ENCODE assay signal across 1 cellular context in the genomic region with DNA sequence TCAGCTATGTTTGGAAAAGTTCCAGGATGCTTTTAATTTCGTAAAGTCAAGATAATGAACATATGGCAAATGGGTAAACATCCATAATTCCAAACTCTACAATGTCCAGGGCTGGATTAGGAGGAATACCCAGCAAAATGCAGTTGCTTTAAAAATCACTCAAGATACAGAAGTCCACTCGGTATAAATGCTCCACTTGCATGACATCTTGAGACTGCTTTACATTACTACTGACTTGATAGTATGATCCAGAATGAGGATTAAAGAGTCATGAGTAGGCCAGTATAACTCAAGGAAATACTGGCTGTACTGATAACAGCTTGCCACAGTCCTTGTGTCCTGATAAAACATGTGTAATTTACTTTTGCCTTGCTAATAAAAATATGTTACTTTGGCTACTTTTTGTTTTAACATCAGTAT.
TF ChIP-seq lines count a peak whose summit lies in the region.

No MANE protein-coding gene starts in this region.

TF ChIP-seq in K562, 482 proteins besides CTCF, POLR2A, EP300 and RAD21 (continued from another document and continues in another):
- TF ChIP-seq, protein P1, sequence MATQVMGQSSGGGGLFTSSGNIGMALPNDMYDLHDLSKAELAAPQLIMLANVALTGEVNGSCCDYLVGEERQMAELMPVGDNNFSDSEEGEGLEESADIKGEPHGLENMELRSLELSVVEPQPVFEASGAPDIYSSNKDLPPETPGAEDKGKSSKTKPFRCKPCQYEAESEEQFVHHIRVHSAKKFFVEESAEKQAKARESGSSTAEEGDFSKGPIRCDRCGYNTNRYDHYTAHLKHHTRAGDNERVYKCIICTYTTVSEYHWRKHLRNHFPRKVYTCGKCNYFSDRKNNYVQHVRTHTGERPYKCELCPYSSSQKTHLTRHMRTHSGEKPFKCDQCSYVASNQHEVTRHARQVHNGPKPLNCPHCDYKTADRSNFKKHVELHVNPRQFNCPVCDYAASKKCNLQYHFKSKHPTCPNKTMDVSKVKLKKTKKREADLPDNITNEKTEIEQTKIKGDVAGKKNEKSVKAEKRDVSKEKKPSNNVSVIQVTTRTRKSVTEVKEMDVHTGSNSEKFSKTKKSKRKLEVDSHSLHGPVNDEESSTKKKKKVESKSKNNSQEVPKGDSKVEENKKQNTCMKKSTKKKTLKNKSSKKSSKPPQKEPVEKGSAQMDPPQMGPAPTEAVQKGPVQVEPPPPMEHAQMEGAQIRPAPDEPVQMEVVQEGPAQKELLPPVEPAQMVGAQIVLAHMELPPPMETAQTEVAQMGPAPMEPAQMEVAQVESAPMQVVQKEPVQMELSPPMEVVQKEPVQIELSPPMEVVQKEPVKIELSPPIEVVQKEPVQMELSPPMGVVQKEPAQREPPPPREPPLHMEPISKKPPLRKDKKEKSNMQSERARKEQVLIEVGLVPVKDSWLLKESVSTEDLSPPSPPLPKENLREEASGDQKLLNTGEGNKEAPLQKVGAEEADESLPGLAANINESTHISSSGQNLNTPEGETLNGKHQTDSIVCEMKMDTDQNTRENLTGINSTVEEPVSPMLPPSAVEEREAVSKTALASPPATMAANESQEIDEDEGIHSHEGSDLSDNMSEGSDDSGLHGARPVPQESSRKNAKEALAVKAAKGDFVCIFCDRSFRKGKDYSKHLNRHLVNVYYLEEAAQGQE (CRISPR knock-in tag; IDR thresholded peaks at IDR 0.05; ENCODE audit: low read depth), result no peak
- TF ChIP-seq CBX1 (IDR thresholded peaks at IDR 0.05; ENCODE audit: low read depth), result no peak
- TF ChIP-seq EGR1 (conservative IDR thresholded peaks at IDR 0.05), result no peak
- no peak for TF ChIP-seq LARP7 (IDR thresholded peaks at IDR 0.05)
- no peak for TF ChIP-seq ZNF785 (CRISPR knock-in tag; IDR thresholded peaks at IDR 0.05)
- TF ChIP-seq, protein P2, sequence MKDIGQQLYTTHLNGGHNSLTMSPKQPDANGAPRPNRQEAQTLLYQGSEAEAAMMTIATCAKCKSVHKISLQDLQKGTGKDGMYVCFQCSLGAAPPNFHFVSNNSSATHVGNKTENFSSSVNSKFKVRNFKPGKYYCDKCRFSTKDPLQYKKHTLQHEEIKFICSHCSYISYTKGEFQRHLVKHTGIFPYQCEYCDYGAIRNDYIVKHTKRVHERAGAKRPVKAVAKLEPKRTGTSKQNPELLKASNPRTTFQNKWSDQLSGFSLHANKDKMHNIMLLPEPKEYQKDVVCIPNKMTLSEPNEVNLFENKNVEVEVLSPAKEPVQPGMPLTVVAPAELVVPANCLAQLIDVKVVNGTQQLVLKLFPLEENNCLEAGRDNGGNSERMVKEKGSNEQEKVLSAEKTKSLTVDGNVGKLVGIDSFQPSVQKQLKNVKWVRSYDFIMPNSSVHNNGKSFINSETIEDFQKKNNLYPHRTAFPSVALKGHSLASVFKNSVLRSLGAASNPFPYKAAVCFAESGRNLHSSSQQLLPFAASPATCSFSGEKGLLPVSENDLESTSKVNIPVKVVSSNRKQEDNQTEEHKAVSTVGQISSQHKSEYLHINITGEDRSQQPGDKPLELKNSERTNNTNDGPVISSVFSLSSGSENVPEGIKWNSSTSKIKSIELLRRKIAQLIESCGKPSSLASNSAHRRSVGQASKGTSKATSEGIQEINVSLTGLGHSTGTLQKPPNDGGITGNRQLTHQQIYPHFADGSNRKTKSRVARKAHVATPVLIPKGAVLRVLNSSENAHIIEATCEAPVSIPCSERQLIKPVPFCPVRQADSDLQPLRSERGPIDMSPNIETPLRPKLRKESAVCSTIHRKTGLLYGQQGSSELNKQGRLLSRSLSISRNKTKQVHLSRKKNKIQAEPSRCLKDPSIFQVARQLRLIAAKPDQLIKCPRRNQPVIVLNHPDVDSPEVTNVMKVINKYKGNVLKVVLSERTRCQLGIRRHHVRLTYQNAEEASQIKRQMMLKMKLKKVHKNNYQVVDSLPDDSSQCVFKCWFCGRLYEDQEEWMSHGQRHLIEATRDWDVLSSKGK (CRISPR knock-in tag; IDR thresholded peaks at IDR 0.05), result no peak
- TF ChIP-seq, protein P3, sequence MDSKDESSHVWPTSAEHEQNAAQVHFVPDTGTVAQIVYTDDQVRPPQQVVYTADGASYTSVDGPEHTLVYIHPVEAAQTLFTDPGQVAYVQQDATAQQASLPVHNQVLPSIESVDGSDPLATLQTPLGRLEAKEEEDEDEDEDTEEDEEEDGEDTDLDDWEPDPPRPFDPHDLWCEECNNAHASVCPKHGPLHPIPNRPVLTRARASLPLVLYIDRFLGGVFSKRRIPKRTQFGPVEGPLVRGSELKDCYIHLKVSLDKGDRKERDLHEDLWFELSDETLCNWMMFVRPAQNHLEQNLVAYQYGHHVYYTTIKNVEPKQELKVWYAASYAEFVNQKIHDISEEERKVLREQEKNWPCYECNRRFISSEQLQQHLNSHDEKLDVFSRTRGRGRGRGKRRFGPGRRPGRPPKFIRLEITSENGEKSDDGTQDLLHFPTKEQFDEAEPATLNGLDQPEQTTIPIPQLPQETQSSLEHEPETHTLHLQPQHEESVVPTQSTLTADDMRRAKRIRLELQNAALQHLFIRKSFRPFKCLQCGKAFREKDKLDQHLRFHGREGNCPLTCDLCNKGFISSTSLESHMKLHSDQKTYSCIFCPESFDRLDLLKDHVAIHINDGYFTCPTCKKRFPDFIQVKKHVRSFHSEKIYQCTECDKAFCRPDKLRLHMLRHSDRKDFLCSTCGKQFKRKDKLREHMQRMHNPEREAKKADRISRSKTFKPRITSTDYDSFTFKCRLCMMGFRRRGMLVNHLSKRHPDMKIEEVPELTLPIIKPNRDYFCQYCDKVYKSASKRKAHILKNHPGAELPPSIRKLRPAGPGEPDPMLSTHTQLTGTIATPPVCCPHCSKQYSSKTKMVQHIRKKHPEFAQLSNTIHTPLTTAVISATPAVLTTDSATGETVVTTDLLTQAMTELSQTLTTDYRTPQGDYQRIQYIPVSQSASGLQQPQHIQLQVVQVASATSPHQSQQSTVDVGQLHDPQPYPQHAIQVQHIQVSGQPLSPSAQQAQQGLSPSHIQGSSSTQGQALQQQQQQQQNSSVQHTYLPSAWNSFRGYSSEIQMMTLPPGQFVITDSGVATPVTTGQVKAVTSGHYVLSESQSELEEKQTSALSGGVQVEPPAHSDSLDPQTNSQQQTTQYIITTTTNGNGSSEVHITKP (IDR thresholded peaks at IDR 0.05; ENCODE audit: partially characterized antibody), result peak; percentile 62
- peak; percentile 84 for TF ChIP-seq CBFA2T3 (IDR thresholded peaks at IDR 0.05)
- peak; percentile 87 for TF ChIP-seq ARID1B (IDR thresholded peaks at IDR 0.05)
- TF ChIP-seq ZNF347 (CRISPR knock-in tag; IDR thresholded peaks at IDR 0.05; ENCODE audit: low read depth), result no peak
- TF ChIP-seq POLR2H (tag; IDR thresholded peaks at IDR 0.05; ENCODE audit: low read depth), result no peak
- no peak for TF ChIP-seq HDAC1 (IDR thresholded peaks at IDR 0.05)
- peak in 1 of 2 experiments; percentile 39; a peak in 1 of 3 replicates for TF ChIP-seq CBX3 (IDR thresholded peaks at IDR 0.05; ENCODE audit: borderline replicate concordance in 1 of 2, low read length in 2 of 2)
- TF ChIP-seq NRF1 (conservative IDR thresholded peaks at IDR 0.05 in 1 of 2, IDR thresholded peaks at IDR 0.05 in 1 of 2), result no peak
- no peak for TF ChIP-seq ZNF444 (CRISPR knock-in tag; IDR thresholded peaks at IDR 0.05)
- TF ChIP-seq ZNF668 (CRISPR knock-in tag; IDR thresholded peaks at IDR 0.05), result no peak
- no peak for TF ChIP-seq ZNF311 (CRISPR knock-in tag; IDR thresholded peaks at IDR 0.05)
- TF ChIP-seq FOS (IDR thresholded peaks at IDR 0.05; ENCODE audit: extremely low read depth, insufficient read length), result no peak
- TF ChIP-seq, protein P4, sequence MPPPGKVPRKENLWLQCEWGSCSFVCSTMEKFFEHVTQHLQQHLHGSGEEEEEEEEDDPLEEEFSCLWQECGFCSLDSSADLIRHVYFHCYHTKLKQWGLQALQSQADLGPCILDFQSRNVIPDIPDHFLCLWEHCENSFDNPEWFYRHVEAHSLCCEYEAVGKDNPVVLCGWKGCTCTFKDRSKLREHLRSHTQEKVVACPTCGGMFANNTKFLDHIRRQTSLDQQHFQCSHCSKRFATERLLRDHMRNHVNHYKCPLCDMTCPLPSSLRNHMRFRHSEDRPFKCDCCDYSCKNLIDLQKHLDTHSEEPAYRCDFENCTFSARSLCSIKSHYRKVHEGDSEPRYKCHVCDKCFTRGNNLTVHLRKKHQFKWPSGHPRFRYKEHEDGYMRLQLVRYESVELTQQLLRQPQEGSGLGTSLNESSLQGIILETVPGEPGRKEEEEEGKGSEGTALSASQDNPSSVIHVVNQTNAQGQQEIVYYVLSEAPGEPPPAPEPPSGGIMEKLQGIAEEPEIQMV (tag; conservative IDR thresholded peaks at IDR 0.05; ENCODE audit: low read depth), result no peak
- TF ChIP-seq BDP1 (IDR thresholded peaks at IDR 0.05; ENCODE audit: insufficient read depth, insufficient read length), result no peak
- TF ChIP-seq SMARCE1 (IDR thresholded peaks at IDR 0.05), result peak; percentile 72
- TF ChIP-seq ZNF212 (CRISPR knock-in tag; IDR thresholded peaks at IDR 0.05), result no peak
- TF ChIP-seq RNF2 (IDR thresholded peaks at IDR 0.05), result no peak
- TF ChIP-seq CC2D1A (IDR thresholded peaks at IDR 0.05), result no peak
- TF ChIP-seq TAL1 (IDR thresholded peaks at IDR 0.05), result peak; percentile 74
- TF ChIP-seq RBBP5 (IDR thresholded peaks at IDR 0.05; ENCODE audit: borderline replicate concordance, insufficient read depth, low read length, poor library complexity, severe bottlenecking), result no peak
- no peak for TF ChIP-seq TAF7 (tag; IDR thresholded peaks at IDR 0.05)
- TF ChIP-seq GABPA (tag; conservative IDR thresholded peaks at IDR 0.05; ENCODE audit: low read depth), result no peak
- TF ChIP-seq BRD9 (IDR thresholded peaks at IDR 0.05; ENCODE audit: low read depth, partially characterized antibody), result no peak
- peak; percentile 82 for TF ChIP-seq SMARCA4 (IDR thresholded peaks at IDR 0.05)
- TF ChIP-seq NFYB (IDR thresholded peaks at IDR 0.05; ENCODE audit: extremely low read depth, insufficient read length), result no peak
- no peak for TF ChIP-seq ZSCAN29 (IDR thresholded peaks at IDR 0.05)
- no peak for TF ChIP-seq ZNF644 (tag; IDR thresholded peaks at IDR 0.05; ENCODE audit: low read depth)
- no peak for TF ChIP-seq JUNB (CRISPR knock-in tag; conservative IDR thresholded peaks at IDR 0.05)
- TF ChIP-seq, protein P5, sequence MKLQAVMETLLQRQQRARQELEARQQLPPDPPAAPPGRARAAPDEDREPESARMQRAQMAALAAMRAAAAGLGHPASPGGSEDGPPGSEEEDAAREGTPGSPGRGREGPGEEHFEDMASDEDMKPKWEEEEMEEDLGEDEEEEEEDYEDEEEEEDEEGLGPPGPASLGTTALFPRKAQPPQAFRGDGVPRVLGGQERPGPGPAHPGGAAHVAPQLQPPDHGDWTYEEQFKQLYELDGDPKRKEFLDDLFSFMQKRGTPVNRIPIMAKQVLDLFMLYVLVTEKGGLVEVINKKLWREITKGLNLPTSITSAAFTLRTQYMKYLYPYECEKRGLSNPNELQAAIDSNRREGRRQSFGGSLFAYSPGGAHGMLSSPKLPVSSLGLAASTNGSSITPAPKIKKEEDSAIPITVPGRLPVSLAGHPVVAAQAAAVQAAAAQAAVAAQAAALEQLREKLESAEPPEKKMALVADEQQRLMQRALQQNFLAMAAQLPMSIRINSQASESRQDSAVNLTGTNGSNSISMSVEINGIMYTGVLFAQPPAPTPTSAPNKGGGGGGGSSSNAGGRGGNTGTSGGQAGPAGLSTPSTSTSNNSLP (IDR thresholded peaks at IDR 0.05; ENCODE audit: borderline replicate concordance, low read depth, low read length), result peak; percentile 98
- no peak for TF ChIP-seq ZNF282 (CRISPR knock-in tag; IDR thresholded peaks at IDR 0.05)
- TF ChIP-seq ZNF696 (CRISPR knock-in tag; conservative IDR thresholded peaks at IDR 0.05), result no peak
- no peak for TF ChIP-seq GABPB2 (CRISPR knock-in tag; conservative IDR thresholded peaks at IDR 0.05)
- TF ChIP-seq, protein P6, sequence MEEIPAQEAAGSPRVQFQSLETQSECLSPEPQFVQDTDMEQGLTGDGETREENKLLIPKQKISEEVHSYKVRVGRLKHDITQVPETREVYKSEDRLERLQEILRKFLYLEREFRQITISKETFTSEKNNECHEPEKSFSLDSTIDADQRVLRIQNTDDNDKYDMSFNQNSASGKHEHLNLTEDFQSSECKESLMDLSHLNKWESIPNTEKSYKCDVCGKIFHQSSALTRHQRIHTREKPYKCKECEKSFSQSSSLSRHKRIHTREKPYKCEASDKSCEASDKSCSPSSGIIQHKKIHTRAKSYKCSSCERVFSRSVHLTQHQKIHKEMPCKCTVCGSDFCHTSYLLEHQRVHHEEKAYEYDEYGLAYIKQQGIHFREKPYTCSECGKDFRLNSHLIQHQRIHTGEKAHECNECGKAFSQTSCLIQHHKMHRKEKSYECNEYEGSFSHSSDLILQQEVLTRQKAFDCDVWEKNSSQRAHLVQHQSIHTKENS (CRISPR knock-in tag; IDR thresholded peaks at IDR 0.05), result no peak
- TF ChIP-seq ZNF12 (CRISPR knock-in tag; IDR thresholded peaks at IDR 0.05), result no peak
- TF ChIP-seq ZNF165 (CRISPR knock-in tag; IDR thresholded peaks at IDR 0.05; ENCODE audit: borderline replicate concordance), result no peak
- no peak for TF ChIP-seq CCNT2 (IDR thresholded peaks at IDR 0.05; ENCODE audit: borderline replicate concordance, extremely low read depth, insufficient read length, low read depth, low read length)
- no peak for TF ChIP-seq TRIM24 (IDR thresholded peaks at IDR 0.05)
- no peak for TF ChIP-seq PTTG1 (tag; IDR thresholded peaks at IDR 0.05; ENCODE audit: low read depth)
- TF ChIP-seq, protein P7, sequence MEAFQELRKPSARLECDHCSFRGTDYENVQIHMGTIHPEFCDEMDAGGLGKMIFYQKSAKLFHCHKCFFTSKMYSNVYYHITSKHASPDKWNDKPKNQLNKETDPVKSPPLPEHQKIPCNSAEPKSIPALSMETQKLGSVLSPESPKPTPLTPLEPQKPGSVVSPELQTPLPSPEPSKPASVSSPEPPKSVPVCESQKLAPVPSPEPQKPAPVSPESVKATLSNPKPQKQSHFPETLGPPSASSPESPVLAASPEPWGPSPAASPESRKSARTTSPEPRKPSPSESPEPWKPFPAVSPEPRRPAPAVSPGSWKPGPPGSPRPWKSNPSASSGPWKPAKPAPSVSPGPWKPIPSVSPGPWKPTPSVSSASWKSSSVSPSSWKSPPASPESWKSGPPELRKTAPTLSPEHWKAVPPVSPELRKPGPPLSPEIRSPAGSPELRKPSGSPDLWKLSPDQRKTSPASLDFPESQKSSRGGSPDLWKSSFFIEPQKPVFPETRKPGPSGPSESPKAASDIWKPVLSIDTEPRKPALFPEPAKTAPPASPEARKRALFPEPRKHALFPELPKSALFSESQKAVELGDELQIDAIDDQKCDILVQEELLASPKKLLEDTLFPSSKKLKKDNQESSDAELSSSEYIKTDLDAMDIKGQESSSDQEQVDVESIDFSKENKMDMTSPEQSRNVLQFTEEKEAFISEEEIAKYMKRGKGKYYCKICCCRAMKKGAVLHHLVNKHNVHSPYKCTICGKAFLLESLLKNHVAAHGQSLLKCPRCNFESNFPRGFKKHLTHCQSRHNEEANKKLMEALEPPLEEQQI (IDR thresholded peaks at IDR 0.05), result 0 out of 2 replicates have a peak, but pooled peaks have one; percentile 18
- TF ChIP-seq ZC3H11A (IDR thresholded peaks at IDR 0.05; ENCODE audit: low read depth, low read length), result no peak
- no peak for TF ChIP-seq XRCC3 (IDR thresholded peaks at IDR 0.05)
- peak; percentile 74 for TF ChIP-seq TCF3 (CRISPR knock-in tag; IDR thresholded peaks at IDR 0.05)
- TF ChIP-seq ZNF175 (CRISPR knock-in tag; IDR thresholded peaks at IDR 0.05; ENCODE audit: low read depth), result no peak
- no peak for TF ChIP-seq ZNF239 (CRISPR knock-in tag; IDR thresholded peaks at IDR 0.05)
- TF ChIP-seq SREBF1 (IDR thresholded peaks at IDR 0.05; ENCODE audit: borderline replicate concordance, low read depth, low read length), result no peak
